ENCODE assay signal across 31 cellular contexts in genomic region chr17:67033613-67034012, GRCh38. TPM values are rescaled to one million over a fixed set of nuclear protein-coding genes. Genes with fewer than 3 reads are reported as not detected.
DNase-seq lines count a peak whose midpoint lies in the region; ATAC-seq, FAIRE-seq and TF ChIP-seq lines count a peak whose summit lies in the region.
"Had no signal": no experiment of that assay in that cellular context is flagged by ENCODE, and none has a peak within 500 bp of the region (broad histone marks: within the 10 kb centered on the region; RNA-seq: fewer than 3 reads in every experiment).

No MANE protein-coding gene starts in this region.

- H3K4me1 Mint-ChIP-seq in MCF 10A (ENCODE audit: insufficient read depth, unreplicated experiment) = no peaks in the 10 kb centered on the region
- H3K4me1 Mint-ChIP-seq: CD14-positive monocyte; CD8-positive, alpha-beta memory T cell had no signal

- no TSS peak for BruUV-seq in MCF 10A (replicated peaks; lab: Mats Ljungman, UMichigan)

- H3K27me3 Mint-ChIP-seq in MCF 10A (ENCODE audit: insufficient read depth, unreplicated experiment) = peaks cover 48% of the 10 kb centered on the region

- POLR2A ChIA-PET in MCF 10A (lab: Yijun Ruan, JAX) = no interaction called here

- ATAC-seq in heart left ventricle = peak in 3 of 4 donors; percentile 30 to 66 (median 37)
- no peak for ATAC-seq in lower lobe of right lung
- no peak for ATAC-seq in left lobe of liver
- ATAC-seq: GM12878 had no signal

- FAIRE-seq in kidney (lab: Jason Lieb, UNC) = no peak
- FAIRE-seq: A204.1, GM12878, GM12892, GM18507 had no signal

- no peak for TF ChIP-seq POLR2A in heart left ventricle (IDR thresholded peaks at IDR 0.05)

- 61 to 86% (median 77%) methylated on average over 7 to 9 of the region's 9 CpGs for WGBS in heart left ventricle, 4 donors

- intact Hi-C loops in heart left ventricle (cut with DNase I) = no loop called here
- intact Hi-C loops in kidney (cut with DNase I) = no loop called here
- intact Hi-C loops in lower lobe of right lung (cut with DNase I) = no loop called here
- intact Hi-C loops in MCF 10A (cut with micrococcal nuclease) = no loop called here

- CTCF ChIA-PET in MCF 10A (lab: Yijun Ruan, JAX) = interaction anchor here (0.7 kb wide), 1 partner anchor 246 kb away, joined by 3 read pairs; no protein-coding TSS in a partner anchor

- H3K4me3 ChIP-seq in heart left ventricle = no peak overlapping the region
- H3K4me3 ChIP-seq in right atrium auricular region = no peak overlapping the region
- no peak overlapping the region for H3K4me3 ChIP-seq in kidney (ENCODE audit: low read length in 2 of 2)
- H3K4me3 ChIP-seq in lower lobe of right lung = no peak overlapping the region
- H3K4me3 ChIP-seq: BLaER1, GM12878 had no signal

- no peak overlapping the region for H3K27ac Mint-ChIP-seq in MCF 10A (ENCODE audit: low read depth, unreplicated experiment)
- H3K27ac Mint-ChIP-seq: CD14-positive monocyte; CD4-positive, alpha-beta memory T cell; CD4-positive, CD25-positive, alpha-beta regulatory T cell; CD8-positive, alpha-beta memory T cell had no signal

- H3K27me3 ChIP-seq in heart left ventricle (no peaks in the 10 kb centered on the region), right atrium auricular region (no peaks in the 10 kb centered on the region), lower lobe of right lung (ENCODE audit: low read depth) (no peaks in the 10 kb centered on the region)
- H3K27me3 ChIP-seq: BE2C, BLaER1 had no signal

- H3K36me3 ChIP-seq in heart left ventricle (no peaks in the 10 kb centered on the region), right atrium auricular region (no peaks in the 10 kb centered on the region), kidney (ENCODE audit: control insufficient read depth in 1 of 2, insufficient read depth in 2 of 2, low read length in 2 of 2) (no peaks in the 10 kb centered on the region), lower lobe of right lung (no peaks in the 10 kb centered on the region)
- H3K36me3 ChIP-seq: BE2C, BLaER1 had no signal

- H3K4me1 ChIP-seq in heart left ventricle = no peaks in the 10 kb centered on the region
- no peaks in the 10 kb centered on the region for H3K4me1 ChIP-seq in right atrium auricular region
- no peaks in the 10 kb centered on the region for H3K4me1 ChIP-seq in kidney (ENCODE audit: control insufficient read depth in 1 of 2, insufficient read depth in 1 of 2, low read depth in 1 of 2, low read length in 2 of 2)
- no peaks in the 10 kb centered on the region for H3K4me1 ChIP-seq in lower lobe of right lung
- H3K4me1 ChIP-seq: BLaER1 had no signal

- DNase-seq in heart left ventricle (no peak), right atrium auricular region (ENCODE audit: low spot score) (no peak), kidney (peak; percentile 55), lower lobe of right lung (peak; percentile 30), MCF 10A (ENCODE audit: unreplicated experiment) (no peak), left lobe of liver (ENCODE audit: low spot score) (no peak)
- DNase-seq: 8988T; ACHN; BE2C; C1 segment of cervical spinal cord; CD4-positive, alpha-beta memory T cell; CD4-positive, CD25-positive, alpha-beta regulatory T cell; CD8-positive, alpha-beta memory T cell; COR-L47; DMS 273 treated with DMSO at 0.1 percent for 48 hours; DMS153; DMS53; DMS79; DND-41; EL; GDM1 had no signal

- H3K4me3 Mint-ChIP-seq in MCF 10A (ENCODE audit: unreplicated experiment) = no peak overlapping the region
- H3K4me3 Mint-ChIP-seq: CD14-positive monocyte; CD4-positive, alpha-beta memory T cell; CD4-positive, CD25-positive, alpha-beta regulatory T cell; CD8-positive, alpha-beta memory T cell had no signal

- H3K9ac ChIP-seq in kidney (ENCODE audit: low read length in 2 of 2) = no peak overlapping the region
- H3K9ac ChIP-seq: BLaER1 had no signal

- H3K36me3 Mint-ChIP-seq in MCF 10A (ENCODE audit: insufficient read depth, unreplicated experiment) = no peaks in the 10 kb centered on the region
- H3K36me3 Mint-ChIP-seq: CD14-positive monocyte; CD4-positive, alpha-beta memory T cell; CD4-positive, CD25-positive, alpha-beta regulatory T cell; CD8-positive, alpha-beta memory T cell had no signal

- TF ChIP-seq CTCF in heart left ventricle (IDR thresholded peaks at IDR 0.05) (no peak), right atrium auricular region (IDR thresholded peaks at IDR 0.05) (no peak), kidney (IDR thresholded peaks at IDR 0.05; ENCODE audit: borderline replicate concordance, extremely low read depth, insufficient read depth) (no peak), lower lobe of right lung (IDR thresholded peaks at IDR 0.05) (no peak), MCF 10A (IDR thresholded peaks at IDR 0.05; ENCODE audit: unreplicated experiment) (no peak)

- H3K9me3 ChIP-seq in heart left ventricle = no peaks in the 10 kb centered on the region
- no peaks in the 10 kb centered on the region for H3K9me3 ChIP-seq in right atrium auricular region
- H3K9me3 ChIP-seq in kidney (ENCODE audit: control insufficient read depth in 1 of 2, low read length in 2 of 2) = no peaks in the 10 kb centered on the region
- no peaks in the 10 kb centered on the region for H3K9me3 ChIP-seq in lower lobe of right lung
- H3K9me3 ChIP-seq: BE2C, BLaER1 had no signal

- no peaks in the 10 kb centered on the region for H3K9me3 Mint-ChIP-seq in MCF 10A (ENCODE audit: unreplicated experiment)
- H3K9me3 Mint-ChIP-seq: CD4-positive, alpha-beta memory T cell; CD8-positive, alpha-beta memory T cell had no signal

- H3K27ac ChIP-seq in heart left ventricle (no peak overlapping the region), right atrium auricular region (no peak overlapping the region), kidney (ENCODE audit: low read depth in 2 of 2, low read length in 2 of 2) (no peak overlapping the region), lower lobe of right lung (no peak overlapping the region)
- H3K27ac ChIP-seq: BLaER1 had no signal

RNA-seq across cellular contexts. Expression of gene CACNG1, which starts 10.7 kb away (rescaled TPM):
- not detected for total RNA-seq in heart left ventricle
- not detected for polyA plus RNA-seq in heart left ventricle
- not detected for total RNA-seq in right atrium auricular region
- total RNA-seq in kidney = not detected
- not detected for polyA plus RNA-seq in kidney (ENCODE audit: insufficient read depth, low read depth, low replicate concordance)
- total RNA-seq in lower lobe of right lung = not detected
- not detected in 2 replicates for total RNA-seq in MCF 10A (2022)
- not detected for total RNA-seq in left lobe of liver
- total RNA-seq: A673; CD4-positive, alpha-beta memory T cell; CD4-positive, CD25-positive, alpha-beta regulatory T cell; CD8-positive, alpha-beta memory T cell; Daoy; G401; GM12878 had no signal
- polyA plus RNA-seq: AG04450; CD14-positive monocyte; CD4-positive, alpha-beta memory T cell; CD4-positive, CD25-positive, alpha-beta regulatory T cell; CD8-positive, alpha-beta memory T cell; GM12878 had no signal

Comparison
In these comparisons a context has a peak if more than half of its experiments do, and no peak if none do; other contexts are left out.
1. ATAC-seq: peak in heart left ventricle (3 of 4); none in lower lobe of right lung (0 of 2) and left lobe of liver (single experiment).
2. DNase-seq: peak in kidney (single experiment) and lower lobe of right lung (single experiment); none in heart left ventricle (0 of 5), right atrium auricular region (single experiment), MCF 10A (single experiment) and left lobe of liver (single experiment).